In the genomic region with DNA sequence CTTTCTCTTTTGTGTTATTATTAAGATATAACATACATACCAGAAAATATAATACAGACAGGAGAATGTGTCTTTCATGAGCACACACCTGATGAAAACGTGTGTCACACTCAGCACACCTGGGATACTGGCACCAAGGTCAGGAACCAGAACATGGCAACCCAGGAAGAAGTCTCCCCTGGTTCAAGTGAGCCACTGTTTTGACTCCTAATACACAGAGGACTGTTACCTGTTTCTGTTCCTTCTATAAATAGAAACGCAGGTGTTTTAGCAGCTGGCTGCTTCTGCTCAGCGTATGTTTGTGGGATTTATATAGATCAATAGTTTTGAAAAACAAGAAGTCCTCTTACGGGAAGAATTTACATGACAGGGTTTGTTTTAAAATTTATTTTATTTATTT, we compare ENCODE assay signal across 12 cellular contexts. TPM values are rescaled to one million over a fixed set of nuclear protein-coding genes. Genes with fewer than 3 reads are reported as not detected.
A peak's percentile ranks its signal among the peaks of the same experiment; 100 is the strongest.
DNase-seq lines count a peak whose midpoint lies in the region; ATAC-seq and TF ChIP-seq lines count a peak whose summit lies in the region.
"Had no signal": no experiment of that assay in that cellular context is flagged by ENCODE, and none has a peak within 500 bp of the region (broad histone marks: within the 10 kb centered on the region; RNA-seq: fewer than 3 reads in every experiment).

No MANE protein-coding gene starts in this region.

- DNase-seq in GM12864 (ENCODE audit: low read depth) (peak; percentile 51), NCI-H2171 treated with DMSO at 0.1 percent for 48 hours (lab: John Stamatoyannopoulos, UW) (peak; percentile 79), dermis blood vessel endothelial cell (peak; percentile 35), gastrocnemius medialis (no peak), HAP-1 (ENCODE audit: low spot score in 2 of 2) (no peak)
- DNase-seq in NK-92 treated with Interleukin-12 subunit alpha and Interleukin-12 subunit beta, amount 100 ng/mL, for 24 hours (lab: John Stamatoyannopoulos, UW) = no peak
- DNase-seq: COR-L47, NCI-H1048, trophoblast cell had no signal

- H3K36me3 ChIP-seq in gastrocnemius medialis (peaks cover 0 to 53% of the 10 kb centered on the region in 2 donors), HAP-1 (replicated peaks) (peaks cover 22% of the 10 kb centered on the region)

- H3K9me3 ChIP-seq in gastrocnemius medialis (no peaks in the 10 kb centered on the region), HAP-1 (no peaks in the 10 kb centered on the region)

- no peak for TF ChIP-seq CTCF in GM12864 (IDR thresholded peaks at IDR 0.05; ENCODE audit: low read depth, low read length, missing control alignments)
- TF ChIP-seq CTCF in gastrocnemius medialis (IDR thresholded peaks at IDR 0.05 in 4 of 5, conservative IDR thresholded peaks at IDR 0.05 in 1 of 5) = no peak

- peak overlapping the region; percentile 92 to 96 (median 94) for H3K27ac ChIP-seq in gastrocnemius medialis

- TF ChIP-seq POLR2A in gastrocnemius medialis (IDR thresholded peaks at IDR 0.05) = no peak

- peak overlapping the region; percentile 71 for H3K4me3 ChIP-seq in GM12864 (ENCODE audit: low read depth, low read length)
- H3K4me3 ChIP-seq in gastrocnemius medialis = peak overlapping the region in 2 of 4 donors; percentile 69 to 85
- H3K4me3 ChIP-seq in HAP-1 = no peak overlapping the region
- H3K4me3 ChIP-seq: cardiac muscle cell had no signal

- H3K27me3 ChIP-seq in gastrocnemius medialis (no peaks in the 10 kb centered on the region), HAP-1 (ENCODE audit: low read depth) (no peaks in the 10 kb centered on the region)
- H3K27me3 ChIP-seq: cardiac muscle cell had no signal

- intact Hi-C loops in gastrocnemius medialis (cut with DNase I; ENCODE audit: low total_unique reads) = no loop called here

- in situ Hi-C loops in gastrocnemius medialis (cut with MboI; ENCODE audit: low sequenced_read_pairs in 4 of 4) (no loop called here), HAP-1 (cut with MboI; ENCODE audit: low sequenced_read_pairs) (no loop called here)

- H3K4me1 ChIP-seq in gastrocnemius medialis (peaks cover 53 to 59% of the 10 kb centered on the region in 2 donors), HAP-1 (peaks cover 6% of the 10 kb centered on the region)

- ATAC-seq in gastrocnemius medialis (no peak), HG02763 (IDR thresholded peaks at IDR 0.05; ENCODE audit: unreplicated experiment) (no peak)
- ATAC-seq: WTC11 had no signal

RNA-seq across cellular contexts. Expression of a gene that starts 3.5 kb away (rescaled TPM):
- total RNA-seq in dermis blood vessel endothelial cell = 322 and 488 TPM in 2 replicates
- 10 to 100 TPM; 55.0 to 94.1 (median 73.7) TPM for total RNA-seq in gastrocnemius medialis

Comparison
In these comparisons a context has a peak if more than half of its experiments do, and no peak if none do; other contexts are left out.
1. DNase-seq: peak in GM12864 (single experiment), NCI-H2171 treated with DMSO at 0.1 percent for 48 hours (single experiment) and dermis blood vessel endothelial cell (single experiment); none in gastrocnemius medialis (0 of 2), NK-92 treated with Interleukin-12 subunit alpha and Interleukin-12 subunit beta, amount 100 ng/mL, for 24 hours (single experiment) and HAP-1 (0 of 2).